Comparison of ENCODE assay signal across 11 cellular contexts in genomic region chr16:87006789-87007745, GRCh38.
"Had no signal": no experiment of that assay in that cellular context is flagged by ENCODE, and none has a peak within 500 bp of the region (broad histone marks: within the 10 kb centered on the region; RNA-seq: fewer than 3 reads in every experiment).

No MANE protein-coding gene starts in this region.

- H3K36me3 Mint-ChIP-seq: activated naive CD4-positive, alpha-beta T cell treated with anti-CD3 and anti-CD28 coated beads, Interleukin-2, amount 10 ng/mL, durations not matched to agents 7 days and 5 days; mesothelial cell of epicardium; stimulated activated naive B cell treated with anti-CD40 and anti-IgM and Interleukin-4, amounts not matched to agents 10 μg/mL and 1 μg/mL and 100 μg/mL, for 72 hours; T-cell had no signal

- DNase-seq: activated CD4-positive, alpha-beta T cell treated with anti-CD3 and anti-CD28 coated beads, Interleukin-2, amount 50 U/mL, for 1 hour; activated naive CD4-positive, alpha-beta T cell treated with anti-CD3 and anti-CD28 coated beads, Interleukin-2, amount 10 ng/mL, durations not matched to agents 7 days and 5 days; ovary; stimulated activated CD4-positive, alpha-beta T cell treated with anti-CD3 and anti-CD28 coated beads, Interleukin-2, amount 100 ng/mL, for 48 hours; stimulated activated naive B cell treated with anti-CD40 and anti-IgM and Interleukin-4, amounts not matched to agents 10 μg/mL and 1 μg/mL and 100 μg/mL, for 72 hours; T-helper 9 cell; trophoblast cell had no signal

- ATAC-seq: activated CD4-positive, CD25-positive, alpha-beta regulatory T cell treated with anti-CD3 and anti-CD28 coated beads, Interleukin-2, amount 50 U/mL, for 24 hours; stimulated activated naive B cell treated with anti-CD40 and anti-IgM and Interleukin-4, amounts not matched to agents 10 μg/mL and 1 μg/mL and 100 μg/mL, for 72 hours; T-cell had no signal

- H3K9me3 Mint-ChIP-seq: T-cell had no signal

- H3K4me1 Mint-ChIP-seq: activated naive CD4-positive, alpha-beta T cell treated with anti-CD3 and anti-CD28 coated beads, Interleukin-2, amount 10 ng/mL, durations not matched to agents 7 days and 5 days; mesothelial cell of epicardium; neural crest cell; stimulated activated naive B cell treated with anti-CD40 and anti-IgM and Interleukin-4, amounts not matched to agents 10 μg/mL and 1 μg/mL and 100 μg/mL, for 72 hours; T-cell had no signal

- H3K4me3 Mint-ChIP-seq: activated naive CD4-positive, alpha-beta T cell treated with anti-CD3 and anti-CD28 coated beads, Interleukin-2, amount 10 ng/mL, durations not matched to agents 7 days and 5 days; mesothelial cell of epicardium; neural crest cell; stimulated activated naive B cell treated with anti-CD40 and anti-IgM and Interleukin-4, amounts not matched to agents 10 μg/mL and 1 μg/mL and 100 μg/mL, for 72 hours; T-cell had no signal

- H3K27ac Mint-ChIP-seq: activated naive CD4-positive, alpha-beta T cell treated with anti-CD3 and anti-CD28 coated beads, Interleukin-2, amount 10 ng/mL, durations not matched to agents 7 days and 5 days; mesothelial cell of epicardium; stimulated activated naive B cell treated with anti-CD40 and anti-IgM and Interleukin-4, amounts not matched to agents 10 μg/mL and 1 μg/mL and 100 μg/mL, for 72 hours; T-cell had no signal
